Comparison of ENCODE assay signal across 10 cellular contexts in genomic region chr10:109977382-109977806, GRCh38. TPM values are rescaled to one million over a fixed set of nuclear protein-coding genes. Genes with fewer than 3 reads are reported as not detected.
DNase-seq lines count a peak whose midpoint lies in the region; ATAC-seq and TF ChIP-seq lines count a peak whose summit lies in the region.
"Had no signal": no experiment of that assay in that cellular context is flagged by ENCODE, and none has a peak within 500 bp of the region (broad histone marks: within the 10 kb centered on the region; RNA-seq: fewer than 3 reads in every experiment).

No MANE protein-coding gene starts in this region.

- H3K27me3 Mint-ChIP-seq in naive thymus-derived CD4-positive, alpha-beta T cell: peaks cover 0 to 22% (median 0%) of the 10 kb centered on the region in 5 donors

- no peaks in the 10 kb centered on the region for H3K9me3 ChIP-seq in sigmoid colon
- no peaks in the 10 kb centered on the region for H3K9me3 ChIP-seq in naive thymus-derived CD4-positive, alpha-beta T cell (ENCODE audit: control insufficient read depth in 2 of 3, low read length in 3 of 3)

- intact Hi-C loops in left ventricle myocardium superior (cut with micrococcal nuclease): no loop called here
- intact Hi-C loops in sigmoid colon (cut with DNase I): no loop called here
- intact Hi-C loops in naive thymus-derived CD4-positive, alpha-beta T cell (cut with micrococcal nuclease): loop anchor here (5.0 kb wide), 3 partner anchors 55 to 130 kb away; partner anchors contain the start of gene XPNPEP1 (in 1 of the 2)

- no peak overlapping the region for H3K4me3 Mint-ChIP-seq in naive thymus-derived CD4-positive, alpha-beta T cell

- H3K27me3 ChIP-seq in sigmoid colon: no peaks in the 10 kb centered on the region
- no peaks in the 10 kb centered on the region for H3K27me3 ChIP-seq in naive thymus-derived CD4-positive, alpha-beta T cell (ENCODE audit: control insufficient read depth in 2 of 2, insufficient read depth in 2 of 2, low read length in 2 of 2)

- no peaks in the 10 kb centered on the region for H3K36me3 Mint-ChIP-seq in naive thymus-derived CD4-positive, alpha-beta T cell

- no peak for TF ChIP-seq POLR2A in sigmoid colon (IDR thresholded peaks at IDR 0.05)

- POLR2A ChIA-PET in naive thymus-derived CD4-positive, alpha-beta T cell (lab: Charles Lee): interaction anchor here (1.1 to 2.4 kb wide), 2 partner anchors 31 to 33 kb away, joined by 4 to 7 read pairs; no protein-coding TSS in a partner anchor

- WGBS in sigmoid colon, 2 donors: 21 to 64% methylated on average over 6 of the region's 6 CpGs

- H3K4me1 Mint-ChIP-seq in naive thymus-derived CD4-positive, alpha-beta T cell: peaks cover 5 to 38% (median 15%) of the 10 kb centered on the region in 7 donors

- no peaks in the 10 kb centered on the region for H3K36me3 ChIP-seq in sigmoid colon
- H3K36me3 ChIP-seq in naive thymus-derived CD4-positive, alpha-beta T cell (ENCODE audit: control insufficient read depth in 2 of 3, insufficient read depth in 3 of 3, low read length in 3 of 3): no peaks in the 10 kb centered on the region

- peaks cover 0 to 9% (median 0%) of the 10 kb centered on the region in 4 donors for H3K4me1 ChIP-seq in sigmoid colon
- H3K4me1 ChIP-seq in naive thymus-derived CD4-positive, alpha-beta T cell (ENCODE audit: control insufficient read depth in 2 of 2, insufficient read depth in 2 of 2, low read length in 2 of 2): no peaks in the 10 kb centered on the region

- TF ChIP-seq CTCF in sigmoid colon (IDR thresholded peaks at IDR 0.05): no peak

- peak; percentile 67 for ATAC-seq in left ventricle myocardium superior
- ATAC-seq in naive thymus-derived CD4-positive, alpha-beta T cell: no peak

- TF ChIP-seq EP300 in sigmoid colon (IDR thresholded peaks at IDR 0.05): no peak

- no peaks in the 10 kb centered on the region for H3K9me3 Mint-ChIP-seq in naive thymus-derived CD4-positive, alpha-beta T cell

- DNase-seq in ELR (ENCODE audit: low read depth) (peak; percentile 23), SW480 (ENCODE audit: low spot score) (peak; percentile 33), left ventricle myocardium superior (no peak), sigmoid colon (no peak), T-helper 2 cell (no peak), NCI-H128 (lab: John Stamatoyannopoulos, UW; ENCODE audit: unreplicated experiment) (no peak), NCI-H187 treated with DMSO at 0.1 percent for 48 hours (lab: John Stamatoyannopoulos, UW) (no peak)
- DNase-seq in naive thymus-derived CD4-positive, alpha-beta T cell: no peak
- DNase-seq: activated CD4-positive, alpha-beta T cell treated with anti-CD3 and anti-CD28 coated beads for 4 hours; activated naive CD4-positive, alpha-beta T cell treated with Interleukin-2 at 50 U/mL for 16 hours had no signal

- H3K27ac Mint-ChIP-seq in naive thymus-derived CD4-positive, alpha-beta T cell: no peak overlapping the region

- H3K27ac ChIP-seq in sigmoid colon: peak overlapping the region in 3 of 4 donors; percentile 6 to 44 (median 19)
- H3K27ac ChIP-seq in naive thymus-derived CD4-positive, alpha-beta T cell (ENCODE audit: low read depth, low read length): no peak overlapping the region

- H3K4me3 ChIP-seq in sigmoid colon: no peak overlapping the region
- no peak overlapping the region for H3K4me3 ChIP-seq in naive thymus-derived CD4-positive, alpha-beta T cell (ENCODE audit: low read length)

- CTCF ChIA-PET in naive thymus-derived CD4-positive, alpha-beta T cell (lab: Charles Lee): interaction anchor here (1.0 to 1.8 kb wide), 4 partner anchors 14 to 93 kb away, joined by 3 to 10 read pairs (median 4); no protein-coding TSS in a partner anchor

RNA-seq across cellular contexts. Expression of gene ADD3, which starts 30.4 kb away (rescaled TPM):
- total RNA-seq in left ventricle myocardium superior: 117 TPM
- 100 to 1,000 TPM in 2 of 4 donors, 10 to 100 TPM in 2; 29.6 to 145 (median 98.3) TPM for total RNA-seq in sigmoid colon
- 100 to 1,000 TPM in 1 of 3 donors, 10 to 100 TPM in 2; 45.8 to 106 (median 63.1) TPM for polyA plus RNA-seq in sigmoid colon
- total RNA-seq in naive thymus-derived CD4-positive, alpha-beta T cell: 100 to 1,000 TPM; 281 to 463 (median 342) TPM
- 100 to 1,000 TPM; 502 to 535 TPM for polyA plus RNA-seq in naive thymus-derived CD4-positive, alpha-beta T cell

RNA-seq across cellular contexts. Expression of gene XPNPEP1, which starts 54.1 kb away (rescaled TPM):
- total RNA-seq in left ventricle myocardium superior: 36.4 TPM
- 10 to 100 TPM; 53.5 to 59.1 (median 56.5) TPM for total RNA-seq in sigmoid colon
- 10 to 100 TPM; 37.5 to 55.6 (median 42.6) TPM for polyA plus RNA-seq in sigmoid colon
- 100 to 1,000 TPM in 1 of 5 experiments, 10 to 100 TPM in 4; 44.1 to 100 (median 60.7) TPM for total RNA-seq in naive thymus-derived CD4-positive, alpha-beta T cell
- polyA plus RNA-seq in naive thymus-derived CD4-positive, alpha-beta T cell: 10 to 100 TPM; 15.7 to 19.2 TPM

Comparison
In these comparisons a context has a peak if more than half of its experiments do, and no peak if none do; other contexts are left out.
1. DNase-seq: peak in ELR (single experiment) and SW480 (single experiment); none in left ventricle myocardium superior (single experiment), sigmoid colon (single experiment), T-helper 2 cell (0 of 5), naive thymus-derived CD4-positive, alpha-beta T cell (0 of 9), NCI-H128 (single experiment) and NCI-H187 treated with DMSO at 0.1 percent for 48 hours (single experiment).
2. intact Hi-C loops: an anchor here in naive thymus-derived CD4-positive, alpha-beta T cell (5.0 kb wide); none called in left ventricle myocardium superior and sigmoid colon.